ENCODE assay signal across 1 cellular context in the genomic region with DNA sequence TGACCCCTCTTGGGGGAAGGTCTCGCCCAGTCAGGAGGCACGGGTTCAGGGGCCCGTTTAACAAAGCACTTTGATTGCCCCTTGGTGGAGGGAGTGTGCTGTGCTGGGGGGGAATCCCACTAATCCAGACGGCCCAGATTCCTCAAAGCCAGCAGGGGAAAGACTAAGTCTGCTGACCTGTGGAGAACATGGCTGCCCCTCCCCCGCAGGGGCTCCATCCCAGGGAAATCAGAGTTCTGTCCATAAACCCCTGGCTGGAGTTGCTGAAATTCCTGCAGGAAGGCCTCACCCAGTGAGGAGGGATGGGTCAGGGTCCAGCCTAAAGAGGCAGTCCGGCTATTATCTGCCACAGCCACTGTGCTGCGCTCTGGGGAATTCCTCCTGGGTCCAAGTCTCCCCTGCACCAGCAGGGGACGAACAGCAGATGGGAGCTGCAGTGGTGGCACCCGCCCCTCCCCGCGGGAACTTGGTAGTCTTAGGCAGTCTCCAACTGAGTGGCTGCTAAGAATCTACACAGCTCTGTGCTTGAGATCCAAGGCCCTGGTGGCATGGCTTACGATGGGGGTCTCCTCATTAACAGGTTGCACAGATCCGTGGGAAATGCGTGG.
TF ChIP-seq lines count a peak whose summit lies in the region.

No MANE protein-coding gene starts in this region.

TF ChIP-seq in HepG2, 621 proteins besides CTCF, POLR2A, EP300 and RAD21 (continued from another document):
- TF ChIP-seq ZNF34 (CRISPR knock-in tag; IDR thresholded peaks at IDR 0.05; ENCODE audit: borderline replicate concordance) (no peak), PITX1 (CRISPR knock-in tag; IDR thresholded peaks at IDR 0.05) (no peak), ZNF331 (CRISPR knock-in tag; IDR thresholded peaks at IDR 0.05) (no peak)
- TF ChIP-seq, protein P1, sequence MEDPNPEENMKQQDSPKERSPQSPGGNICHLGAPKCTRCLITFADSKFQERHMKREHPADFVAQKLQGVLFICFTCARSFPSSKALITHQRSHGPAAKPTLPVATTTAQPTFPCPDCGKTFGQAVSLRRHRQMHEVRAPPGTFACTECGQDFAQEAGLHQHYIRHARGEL (CRISPR knock-in tag; IDR thresholded peaks at IDR 0.05) = no peak
